In the genomic region with DNA sequence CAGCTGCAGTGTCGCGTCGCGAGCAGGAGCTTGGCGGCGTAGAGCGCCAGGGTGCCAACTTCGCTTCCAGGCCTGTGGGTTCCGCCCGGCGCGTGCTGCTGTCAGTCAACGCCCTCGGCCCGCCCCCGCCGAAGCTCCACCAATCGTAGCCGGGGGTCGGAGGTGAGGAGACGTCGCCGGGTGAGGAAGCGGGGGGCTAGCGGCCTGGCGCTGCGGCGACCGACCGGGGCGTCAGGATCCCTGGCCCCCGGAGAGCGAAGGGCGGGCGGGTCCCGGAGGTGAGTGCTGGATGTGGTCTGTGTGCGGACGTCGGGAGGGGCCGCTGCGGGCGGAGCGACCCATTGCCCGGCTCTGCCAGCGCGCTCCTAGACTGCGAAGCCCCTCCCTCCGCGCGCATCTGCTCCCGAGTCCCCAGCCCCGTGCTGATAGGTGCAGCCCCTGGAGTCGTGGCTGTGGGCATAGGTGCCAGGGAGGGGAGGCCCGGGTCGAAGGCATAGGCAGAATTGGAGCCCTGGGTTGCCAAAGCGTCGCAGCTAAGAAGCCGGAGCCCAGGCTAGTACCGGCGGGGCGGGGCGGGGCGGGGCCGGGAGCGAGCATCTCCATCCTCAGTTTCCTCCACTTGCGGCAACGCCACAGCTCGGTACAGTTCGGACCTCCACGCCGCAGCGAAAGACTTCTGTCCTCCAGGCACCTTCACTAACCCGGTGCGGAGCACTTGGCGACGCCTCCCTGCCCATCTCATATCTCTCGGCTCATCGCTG, we compare ENCODE assay signal across 8 cellular contexts. TPM values are rescaled to one million over a fixed set of nuclear protein-coding genes. Genes with fewer than 3 reads are reported as not detected.
DNase-seq lines count a peak whose midpoint lies in the region; FAIRE-seq and TF ChIP-seq lines count a peak whose summit lies in the region.

A gene (plus strand): TSS at position 165 of the 761 bp plus-strand sequence. CDS start 6,386 bp downstream, outside the sequence.

- peaks cover 6 to 35% (median 23%) of the 10 kb centered on the region in 4 donors for H3K4me1 ChIP-seq in stomach

- POLR2A ChIA-PET in RWPE1 (lab: Yijun Ruan, JAX; ENCODE audit: low non-redundant PET), result interaction anchor here (0.5 to 0.6 kb wide), 2 partner anchors 55 to 94 kb away, joined by 3 read pairs; a partner anchor contains a TSS

- peak within 1 kb of the TSS; percentile 61 for H2AFZ ChIP-seq in neural cell (ENCODE audit: low read depth, low read length)

- 0 to 3% (median 1%) methylated on average over 23 to 78 of the region's 78 CpGs for WGBS in stomach, 5 donors

- no peak for TF ChIP-seq RAD21 in neural cell (conservative IDR thresholded peaks at IDR 0.05)

- H3K9me3 ChIP-seq in neural cell (ENCODE audit: low read length) (no peaks in the 10 kb centered on the region), stomach (no peaks in the 10 kb centered on the region)

- no peak for TF ChIP-seq CTCF in RWPE1 (conservative IDR thresholded peaks at IDR 0.05; ENCODE audit: low read depth)
- no peak for TF ChIP-seq CTCF in neural cell (IDR thresholded peaks at IDR 0.05; ENCODE audit: poor library complexity, severe bottlenecking)
- TF ChIP-seq CTCF in stomach (IDR thresholded peaks at IDR 0.05), result no peak

- H3K4me2 ChIP-seq in neural cell (ENCODE audit: low read length), result peak within 1 kb of the TSS; percentile 86

- H3K27me3 ChIP-seq in neural cell (ENCODE audit: insufficient read depth, low read depth, low read length) (no peaks in the 10 kb centered on the region), stomach (no peaks in the 10 kb centered on the region)

- TF ChIP-seq POLR2A in H54 (IDR thresholded peaks at IDR 0.05; ENCODE audit: low read depth, low read length) (peak; percentile 46), stomach (IDR thresholded peaks at IDR 0.05) (no peak)

- H3K27ac ChIP-seq in RWPE1, result peak within 1 kb of the TSS; percentile 82
- peak within 1 kb of the TSS; percentile 54 for H3K27ac ChIP-seq in neural cell (ENCODE audit: low read length)
- peak within 1 kb of the TSS; percentile 83 to 93 (median 87) for H3K27ac ChIP-seq in stomach

- H3F3A ChIP-seq in neural cell (ENCODE audit: insufficient read depth, low read length, poor library complexity, severe bottlenecking), result no peaks in the 10 kb centered on the region

- intact Hi-C loops in stomach (cut with DNase I; ENCODE audit: low total_unique reads), result no loop called here

- CTCF ChIA-PET in RWPE1 (lab: Yijun Ruan, JAX), result interaction anchor here (0.6 kb wide), 2 partner anchors 55 to 314 kb away, joined by 3 to 4 read pairs; a partner anchor contains a TSS

- peak within 1 kb of the TSS; percentile 74 for H3K9ac ChIP-seq in neural cell (ENCODE audit: low read length)

- H3K4me3 ChIP-seq in neural cell (ENCODE audit: low read length) (peak within 1 kb of the TSS; percentile 89), stomach (peak within 1 kb of the TSS; percentile 66 to 96 (median 93))

- H3K9me2 ChIP-seq in neural cell (ENCODE audit: insufficient read depth, low read length), result no peaks in the 10 kb centered on the region

- no peaks in the 10 kb centered on the region for H4K20me1 ChIP-seq in neural cell (ENCODE audit: insufficient read depth)

- FAIRE-seq in H54 (lab: Jason Lieb, UNC), result peak; percentile 75

- TF ChIP-seq EP300 in neural cell (conservative IDR thresholded peaks at IDR 0.05; ENCODE audit: poor library complexity, severe bottlenecking), result no peak
- no peak for TF ChIP-seq EP300 in stomach (IDR thresholded peaks at IDR 0.05)

- H3K79me2 ChIP-seq in neural cell (replicated peaks; ENCODE audit: insufficient read depth, low read length), result peaks cover 27% of the 10 kb centered on the region

- H3K36me3 ChIP-seq in neural cell (ENCODE audit: insufficient read depth, low read length) (no peaks in the 10 kb centered on the region), stomach (peaks cover 14 to 18% (median 18%) of the 10 kb centered on the region in 4 donors)

- DNase-seq in ELF-1 (ENCODE audit: low read depth, low spot score) (peak; percentile 92), H54 (ENCODE audit: insufficient read length, low spot score) (peak; percentile 74), LoVo (ENCODE audit: low spot score) (peak; percentile 85), RWPE1 (ENCODE audit: low spot score) (peak; percentile 81), fibroblast of the conjunctiva (ENCODE audit: low read depth) (peak; percentile 47), stomach (peak; percentile 91)
- DNase-seq in activated effector memory CD4-positive, alpha-beta T cell treated with Interleukin-2 at 50 U/mL for 16 hours, result peak; percentile 92

TF ChIP-seq in neural cell, 6 proteins besides CTCF, POLR2A, EP300 and RAD21:
- TF ChIP-seq MXI1 (conservative IDR thresholded peaks at IDR 0.05; ENCODE audit: poor library complexity, severe bottlenecking) (peak; percentile 65), SMC3 (conservative IDR thresholded peaks at IDR 0.05; ENCODE audit: poor library complexity) (no peak), POLR2AphosphoS5 (IDR thresholded peaks at IDR 0.05) (peak; percentile 61), TAF1 (IDR thresholded peaks at IDR 0.05; ENCODE audit: low read depth) (peak; percentile 13), EZH2 (IDR thresholded peaks at IDR 0.05; ENCODE audit: borderline replicate concordance, insufficient read depth, low read length, poor library complexity, severe bottlenecking) (no peak)
- TF ChIP-seq, protein P1, sequence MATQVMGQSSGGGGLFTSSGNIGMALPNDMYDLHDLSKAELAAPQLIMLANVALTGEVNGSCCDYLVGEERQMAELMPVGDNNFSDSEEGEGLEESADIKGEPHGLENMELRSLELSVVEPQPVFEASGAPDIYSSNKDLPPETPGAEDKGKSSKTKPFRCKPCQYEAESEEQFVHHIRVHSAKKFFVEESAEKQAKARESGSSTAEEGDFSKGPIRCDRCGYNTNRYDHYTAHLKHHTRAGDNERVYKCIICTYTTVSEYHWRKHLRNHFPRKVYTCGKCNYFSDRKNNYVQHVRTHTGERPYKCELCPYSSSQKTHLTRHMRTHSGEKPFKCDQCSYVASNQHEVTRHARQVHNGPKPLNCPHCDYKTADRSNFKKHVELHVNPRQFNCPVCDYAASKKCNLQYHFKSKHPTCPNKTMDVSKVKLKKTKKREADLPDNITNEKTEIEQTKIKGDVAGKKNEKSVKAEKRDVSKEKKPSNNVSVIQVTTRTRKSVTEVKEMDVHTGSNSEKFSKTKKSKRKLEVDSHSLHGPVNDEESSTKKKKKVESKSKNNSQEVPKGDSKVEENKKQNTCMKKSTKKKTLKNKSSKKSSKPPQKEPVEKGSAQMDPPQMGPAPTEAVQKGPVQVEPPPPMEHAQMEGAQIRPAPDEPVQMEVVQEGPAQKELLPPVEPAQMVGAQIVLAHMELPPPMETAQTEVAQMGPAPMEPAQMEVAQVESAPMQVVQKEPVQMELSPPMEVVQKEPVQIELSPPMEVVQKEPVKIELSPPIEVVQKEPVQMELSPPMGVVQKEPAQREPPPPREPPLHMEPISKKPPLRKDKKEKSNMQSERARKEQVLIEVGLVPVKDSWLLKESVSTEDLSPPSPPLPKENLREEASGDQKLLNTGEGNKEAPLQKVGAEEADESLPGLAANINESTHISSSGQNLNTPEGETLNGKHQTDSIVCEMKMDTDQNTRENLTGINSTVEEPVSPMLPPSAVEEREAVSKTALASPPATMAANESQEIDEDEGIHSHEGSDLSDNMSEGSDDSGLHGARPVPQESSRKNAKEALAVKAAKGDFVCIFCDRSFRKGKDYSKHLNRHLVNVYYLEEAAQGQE (IDR thresholded peaks at IDR 0.05; ENCODE audit: borderline replicate concordance), result peak; percentile 55

RNA-seq across cellular contexts. Expression of the gene that starts here (rescaled TPM):
- polyA plus RNA-seq in neural cell (6.6 and 7.9 TPM in 2 replicates), stomach (1 to 10 TPM; 2.2 to 3.7 (median 3.1) TPM)
- 18.3 and 20.0 TPM in 2 replicates for polyA minus RNA-seq in neural cell
- total RNA-seq in stomach, result 10 to 100 TPM in 3 of 5 donors, 1 to 10 TPM in 1, under 1 TPM in 1; 0.58 to 43.2 (median 10.1) TPM

Comparison
In these comparisons a context has a peak if more than half of its experiments do, and no peak if none do; other contexts are left out.
1. Peak in every context shown above with its lines: DNase-seq, H3K4me3 ChIP-seq and H3K27ac ChIP-seq.